1 cellular context compared by ENCODE assay signal in the genomic region with DNA sequence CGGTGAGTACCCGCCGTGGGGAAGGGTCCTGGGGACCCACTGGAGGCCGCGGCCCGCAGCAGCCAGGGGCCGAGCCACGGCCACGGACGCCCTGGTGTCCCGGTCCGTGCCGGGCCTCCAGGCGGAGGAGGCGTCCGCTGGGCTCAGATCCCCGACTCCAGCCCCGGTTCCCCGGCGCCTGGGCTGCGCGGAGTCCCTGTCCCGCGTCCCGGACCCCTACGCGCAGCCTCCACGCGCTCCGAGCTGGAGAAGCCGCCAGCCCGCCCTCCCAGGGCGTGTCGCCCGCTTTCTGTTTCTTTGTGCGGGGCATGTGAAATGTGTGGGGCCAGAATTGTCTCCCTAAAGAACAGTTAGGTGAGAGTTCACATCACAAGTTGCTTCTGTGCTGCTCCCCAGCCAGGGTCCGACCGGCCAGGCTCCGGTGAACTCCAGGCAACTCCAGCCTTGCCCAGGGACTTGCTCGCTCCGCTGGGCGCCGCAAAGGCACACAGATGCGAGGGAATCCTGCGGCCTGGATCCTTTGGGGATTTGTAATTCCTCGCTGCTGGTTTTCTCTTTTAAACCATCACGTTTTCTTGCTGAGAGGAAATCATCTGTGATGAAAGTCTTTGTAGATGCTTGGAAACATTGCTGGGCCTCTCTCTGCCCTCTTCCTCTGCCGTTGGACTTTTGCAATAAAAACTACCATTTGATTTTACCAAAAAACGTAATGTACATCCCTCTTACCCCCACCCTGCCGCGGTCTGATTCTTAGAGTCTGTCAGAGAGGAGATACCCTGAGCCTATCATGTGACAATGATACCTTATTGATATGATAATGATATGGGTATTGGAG.
TF ChIP-seq lines count a peak whose summit lies in the region.

No MANE protein-coding gene starts in this region.

TF ChIP-seq in SK-N-SH, 30 proteins besides CTCF, POLR2A, EP300 and RAD21 (continued from another document):
- TF ChIP-seq, protein P1, sequence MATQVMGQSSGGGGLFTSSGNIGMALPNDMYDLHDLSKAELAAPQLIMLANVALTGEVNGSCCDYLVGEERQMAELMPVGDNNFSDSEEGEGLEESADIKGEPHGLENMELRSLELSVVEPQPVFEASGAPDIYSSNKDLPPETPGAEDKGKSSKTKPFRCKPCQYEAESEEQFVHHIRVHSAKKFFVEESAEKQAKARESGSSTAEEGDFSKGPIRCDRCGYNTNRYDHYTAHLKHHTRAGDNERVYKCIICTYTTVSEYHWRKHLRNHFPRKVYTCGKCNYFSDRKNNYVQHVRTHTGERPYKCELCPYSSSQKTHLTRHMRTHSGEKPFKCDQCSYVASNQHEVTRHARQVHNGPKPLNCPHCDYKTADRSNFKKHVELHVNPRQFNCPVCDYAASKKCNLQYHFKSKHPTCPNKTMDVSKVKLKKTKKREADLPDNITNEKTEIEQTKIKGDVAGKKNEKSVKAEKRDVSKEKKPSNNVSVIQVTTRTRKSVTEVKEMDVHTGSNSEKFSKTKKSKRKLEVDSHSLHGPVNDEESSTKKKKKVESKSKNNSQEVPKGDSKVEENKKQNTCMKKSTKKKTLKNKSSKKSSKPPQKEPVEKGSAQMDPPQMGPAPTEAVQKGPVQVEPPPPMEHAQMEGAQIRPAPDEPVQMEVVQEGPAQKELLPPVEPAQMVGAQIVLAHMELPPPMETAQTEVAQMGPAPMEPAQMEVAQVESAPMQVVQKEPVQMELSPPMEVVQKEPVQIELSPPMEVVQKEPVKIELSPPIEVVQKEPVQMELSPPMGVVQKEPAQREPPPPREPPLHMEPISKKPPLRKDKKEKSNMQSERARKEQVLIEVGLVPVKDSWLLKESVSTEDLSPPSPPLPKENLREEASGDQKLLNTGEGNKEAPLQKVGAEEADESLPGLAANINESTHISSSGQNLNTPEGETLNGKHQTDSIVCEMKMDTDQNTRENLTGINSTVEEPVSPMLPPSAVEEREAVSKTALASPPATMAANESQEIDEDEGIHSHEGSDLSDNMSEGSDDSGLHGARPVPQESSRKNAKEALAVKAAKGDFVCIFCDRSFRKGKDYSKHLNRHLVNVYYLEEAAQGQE (IDR thresholded peaks at IDR 0.05; ENCODE audit: low read depth, low read length): no peak
- TF ChIP-seq YY1 (IDR thresholded peaks at IDR 0.05; ENCODE audit: low read depth): no peak
- TF ChIP-seq FOXJ3 (CRISPR knock-in tag; IDR thresholded peaks at IDR 0.05): no peak
- TF ChIP-seq TEAD4 (IDR thresholded peaks at IDR 0.05; ENCODE audit: borderline replicate concordance, insufficient read depth): no peak
- no peak for TF ChIP-seq CHD2 (IDR thresholded peaks at IDR 0.05; ENCODE audit: low read length, partially characterized antibody)
- TF ChIP-seq RFX5 (IDR thresholded peaks at IDR 0.05; ENCODE audit: low read length): no peak
- TF ChIP-seq ELF1 (IDR thresholded peaks at IDR 0.05): no peak
- TF ChIP-seq, protein P2, sequence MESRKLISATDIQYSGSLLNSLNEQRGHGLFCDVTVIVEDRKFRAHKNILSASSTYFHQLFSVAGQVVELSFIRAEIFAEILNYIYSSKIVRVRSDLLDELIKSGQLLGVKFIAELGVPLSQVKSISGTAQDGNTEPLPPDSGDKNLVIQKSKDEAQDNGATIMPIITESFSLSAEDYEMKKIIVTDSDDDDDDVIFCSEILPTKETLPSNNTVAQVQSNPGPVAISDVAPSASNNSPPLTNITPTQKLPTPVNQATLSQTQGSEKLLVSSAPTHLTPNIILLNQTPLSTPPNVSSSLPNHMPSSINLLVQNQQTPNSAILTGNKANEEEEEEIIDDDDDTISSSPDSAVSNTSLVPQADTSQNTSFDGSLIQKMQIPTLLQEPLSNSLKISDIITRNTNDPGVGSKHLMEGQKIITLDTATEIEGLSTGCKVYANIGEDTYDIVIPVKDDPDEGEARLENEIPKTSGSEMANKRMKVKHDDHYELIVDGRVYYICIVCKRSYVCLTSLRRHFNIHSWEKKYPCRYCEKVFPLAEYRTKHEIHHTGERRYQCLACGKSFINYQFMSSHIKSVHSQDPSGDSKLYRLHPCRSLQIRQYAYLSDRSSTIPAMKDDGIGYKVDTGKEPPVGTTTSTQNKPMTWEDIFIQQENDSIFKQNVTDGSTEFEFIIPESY (IDR thresholded peaks at IDR 0.05; ENCODE audit: borderline replicate concordance, low read depth): no peak
- no peak for TF ChIP-seq POLR2AphosphoS5 (IDR thresholded peaks at IDR 0.05; ENCODE audit: low read depth, low read length)
- no peak for TF ChIP-seq MAX (IDR thresholded peaks at IDR 0.05; ENCODE audit: low read depth)
- TF ChIP-seq RCOR1 (IDR thresholded peaks at IDR 0.05; ENCODE audit: low read length): no peak
- no peak for TF ChIP-seq EZH2phosphoT487 (IDR thresholded peaks at IDR 0.05; ENCODE audit: borderline replicate concordance, low read depth)
- TF ChIP-seq TCF12 (IDR thresholded peaks at IDR 0.05): no peak
- TF ChIP-seq FOXM1 (IDR thresholded peaks at IDR 0.05; ENCODE audit: low read depth): no peak
- no peak for TF ChIP-seq TAF1 (IDR thresholded peaks at IDR 0.05; ENCODE audit: borderline replicate concordance, low read depth, low read length)
TF ChIP-seq in SK-N-SH: peak in this region for 0.
